ENCODE assay signal across 27 cellular contexts in genomic region chr4:33031328-33031727, GRCh38.
"Had no signal": no experiment of that assay in that cellular context is flagged by ENCODE, and none has a peak within 500 bp of the region (broad histone marks: within the 10 kb centered on the region; RNA-seq: fewer than 3 reads in every experiment).

No MANE protein-coding gene starts in this region.

- H3K4me3 ChIP-seq: MG63, Peyer's patch, SJSA1 had no signal

- ATAC-seq: PC-3 had no signal

- H3K4me1 ChIP-seq: Peyer's patch, SJSA1 had no signal

- H3K9ac ChIP-seq: SK-N-SH had no signal

- H3K27me3 ChIP-seq: MG63, Peyer's patch, SJSA1 had no signal

- DNase-seq: Kasumi-1, MG63, MV-4-11, NCI-H1092, NCI-H1105, NCI-H1417 treated with DMSO at 0.1 percent for 48 hours, NCI-H1436 treated with DMSO at 0.1 percent for 48 hours, NCI-H1694 treated with DMSO at 0.1 percent for 48 hours, NCI-H187 treated with DMSO at 0.1 percent for 48 hours, NCI-H2029, NCI-H2081, NCI-H226, NCI-H446 treated with DMSO at 0.1 percent for 48 hours, NCI-H510A, NCI-H524, NCI-H526, NCI-H748 treated with DMSO at 0.1 percent for 48 hours, NCI-H82, PC-3, Peyer's patch, Right ventricle myocardium superior, RPMI8226, SHP77 treated with DMSO at 0.1 percent for 48 hours, SK-N-SH, SW 1271, T-helper 1 cell had no signal

- H3K36me3 ChIP-seq: MG63, Peyer's patch, SJSA1 had no signal

- H3K4me2 ChIP-seq: SK-N-SH had no signal

- H3K9me3 ChIP-seq: MG63, Peyer's patch, SJSA1, SK-N-SH had no signal

- H3K27ac ChIP-seq: Peyer's patch, SJSA1 had no signal

- H3K9me2 ChIP-seq: SK-N-SH had no signal
